In the genomic region with DNA sequence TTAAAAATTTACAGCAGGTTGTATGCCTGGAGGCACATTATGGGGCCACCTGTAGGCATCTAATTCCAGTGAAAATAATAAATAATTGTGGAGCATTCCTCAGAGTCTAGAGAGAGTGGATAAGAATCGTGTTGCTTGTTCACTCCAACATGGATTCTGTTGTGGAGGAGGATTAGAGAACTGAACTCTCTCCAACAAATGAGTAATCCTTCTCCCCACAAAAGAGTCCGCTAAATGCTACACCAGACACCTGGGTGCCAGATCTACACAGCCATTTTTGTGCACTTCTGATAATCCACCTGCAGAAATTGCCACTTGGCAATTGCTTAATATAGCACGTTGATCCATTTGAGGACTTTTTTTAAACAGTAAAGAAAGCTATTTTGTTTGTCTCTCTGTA, we compare ENCODE assay signal across 20 cellular contexts.
A peak's percentile ranks its signal among the peaks of the same experiment; 100 is the strongest.
DNase-seq lines count a peak whose midpoint lies in the region; ATAC-seq and TF ChIP-seq lines count a peak whose summit lies in the region.
"Had no signal": no experiment of that assay in that cellular context is flagged by ENCODE, and none has a peak within 500 bp of the region (broad histone marks: within the 10 kb centered on the region; RNA-seq: fewer than 3 reads in every experiment).

No MANE protein-coding gene starts in this region.

- CTCF ChIA-PET in CD4-positive, alpha-beta T cell (lab: Charles Lee), result interaction anchor here (1.5 kb wide), 1 partner anchor 114 kb away, joined by 3 read pairs; a partner anchor contains a TSS

- H3K27ac ChIP-seq in CD4-positive, alpha-beta T cell (ENCODE audit: low read depth, low read length), result no peak overlapping the region
- H3K27ac ChIP-seq: gastrocnemius medialis, lower lobe of right lung, psoas muscle had no signal

- H3K27ac Mint-ChIP-seq in brain (peak overlapping the region in 4 of 5 experiments; percentile 13 to 75 (median 68)), nephron (peak overlapping the region; percentile 91 to 96 (median 95))
- no peak overlapping the region for H3K27ac Mint-ChIP-seq in CD4-positive, alpha-beta T cell
- H3K27ac Mint-ChIP-seq: activated naive CD8-positive, alpha-beta T cell treated with anti-CD3 and anti-CD28 coated beads, Interleukin-2, amount 10 ng/mL, durations not matched to agents 7 days and 5 days; endodermal cell; naive thymus-derived CD4-positive, alpha-beta T cell had no signal

- no peaks in the 10 kb centered on the region for H3K27me3 Mint-ChIP-seq in brain
- peaks cover 14% of the 10 kb centered on the region for H3K27me3 Mint-ChIP-seq in nephron (ENCODE audit: low read depth)
- H3K27me3 Mint-ChIP-seq in CD4-positive, alpha-beta T cell, result peaks cover 19% of the 10 kb centered on the region

- no peaks in the 10 kb centered on the region for H3K9me3 ChIP-seq in CD4-positive, alpha-beta T cell (ENCODE audit: control insufficient read depth, low read length)
- H3K9me3 ChIP-seq: BE2C, gastrocnemius medialis, lower lobe of right lung, psoas muscle had no signal

- H3K9me3 Mint-ChIP-seq in brain, result no peaks in the 10 kb centered on the region
- H3K9me3 Mint-ChIP-seq in nephron, result no peaks in the 10 kb centered on the region
- H3K9me3 Mint-ChIP-seq in CD4-positive, alpha-beta T cell, result no peaks in the 10 kb centered on the region
- H3K9me3 Mint-ChIP-seq: activated naive CD8-positive, alpha-beta T cell treated with anti-CD3 and anti-CD28 coated beads, Interleukin-2, amount 10 ng/mL, durations not matched to agents 7 days and 5 days; endodermal cell; naive thymus-derived CD4-positive, alpha-beta T cell had no signal

- POLR2A ChIA-PET in CD4-positive, alpha-beta T cell (lab: Charles Lee), result no interaction called here

- no peaks in the 10 kb centered on the region for H3K36me3 Mint-ChIP-seq in brain
- no peaks in the 10 kb centered on the region for H3K36me3 Mint-ChIP-seq in nephron (ENCODE audit: low read depth)
- no peaks in the 10 kb centered on the region for H3K36me3 Mint-ChIP-seq in CD4-positive, alpha-beta T cell (ENCODE audit: low read depth)
- H3K36me3 Mint-ChIP-seq: activated naive CD8-positive, alpha-beta T cell treated with anti-CD3 and anti-CD28 coated beads, Interleukin-2, amount 10 ng/mL, durations not matched to agents 7 days and 5 days; naive thymus-derived CD4-positive, alpha-beta T cell had no signal

- no peak for TF ChIP-seq CTCF in brain (conservative IDR thresholded peaks at IDR 0.05)
- no peak for TF ChIP-seq CTCF in nephron (IDR thresholded peaks at IDR 0.05; ENCODE audit: unreplicated experiment in 3 of 3)
- TF ChIP-seq CTCF in CD4-positive, alpha-beta T cell (IDR thresholded peaks at IDR 0.05), result no peak

- H3K4me3 Mint-ChIP-seq in brain (peak overlapping the region in 2 of 5 experiments; percentile 4 to 67), nephron (peak overlapping the region in 1 of 3 experiments; percentile 43)
- H3K4me3 Mint-ChIP-seq in CD4-positive, alpha-beta T cell, result no peak overlapping the region
- H3K4me3 Mint-ChIP-seq: activated naive CD8-positive, alpha-beta T cell treated with anti-CD3 and anti-CD28 coated beads, Interleukin-2, amount 10 ng/mL, durations not matched to agents 7 days and 5 days; endodermal cell; naive thymus-derived CD4-positive, alpha-beta T cell had no signal

- intact Hi-C loops in CD4-positive, alpha-beta T cell (cut with DNase I, micrococcal nuclease), result no loop called here

- H3K27me3 ChIP-seq in CD4-positive, alpha-beta T cell (ENCODE audit: control insufficient read depth, insufficient read depth, low read length), result peaks cover 3% of the 10 kb centered on the region
- H3K27me3 ChIP-seq: BE2C had no signal

- ATAC-seq in CD4-positive, alpha-beta T cell (ENCODE audit: poor library complexity), result no peak
- ATAC-seq in HG02610 (IDR thresholded peaks at IDR 0.05; ENCODE audit: unreplicated experiment), result no peak
- ATAC-seq: gastrocnemius medialis; lower lobe of right lung; naive thymus-derived CD4-positive, alpha-beta T cell; psoas muscle had no signal

- DNase-seq in DMS 273 (lab: John Stamatoyannopoulos, UW; ENCODE audit: unreplicated experiment) (peak; percentile 85), NCI-H1105 treated with DMSO at 0.1 percent for 48 hours (lab: John Stamatoyannopoulos, UW) (peak; percentile 92), amygdala (lab: John Stamatoyannopoulos, UW) (no peak), NCI-H1930 (lab: John Stamatoyannopoulos, UW) (no peak)
- no peak for DNase-seq in CD4-positive, alpha-beta T cell
- DNase-seq: activated CD4-positive, alpha-beta T cell treated with anti-CD3 and anti-CD28 coated beads, Interleukin-2, amount 50 U/mL, for 48 hours; activated naive CD8-positive, alpha-beta T cell treated with anti-CD3 and anti-CD28 coated beads, Interleukin-2, amount 10 ng/mL, durations not matched to agents 7 days and 5 days; activated T-cell treated with anti-CD3 and anti-CD28 coated beads, Interleukin-2, amount 50 U/mL, for 48 hours; BE2C; DMS79; endodermal cell; gastrocnemius medialis; lower lobe of right lung; naive thymus-derived CD4-positive, alpha-beta T cell; OCI-M1; psoas muscle; stimulated activated CD4-positive, alpha-beta T cell treated with anti-CD3 and anti-CD28 coated beads, Interleukin-15, amount 100 ng/mL, for 24 hours had no signal

- H3K4me1 Mint-ChIP-seq in brain, result peaks cover 12% of the 10 kb centered on the region
- H3K4me1 Mint-ChIP-seq in nephron, result peaks cover 12% of the 10 kb centered on the region
- no peaks in the 10 kb centered on the region for H3K4me1 Mint-ChIP-seq in CD4-positive, alpha-beta T cell (ENCODE audit: low read depth)
- H3K4me1 Mint-ChIP-seq: activated naive CD8-positive, alpha-beta T cell treated with anti-CD3 and anti-CD28 coated beads, Interleukin-2, amount 10 ng/mL, durations not matched to agents 7 days and 5 days; endodermal cell had no signal

Comparison
In these comparisons a context has a peak if more than half of its experiments do, and no peak if none do; other contexts are left out.
1. DNase-seq: peak in DMS 273 (single experiment) and NCI-H1105 treated with DMSO at 0.1 percent for 48 hours (single experiment); none in CD4-positive, alpha-beta T cell (0 of 10), amygdala (0 of 56) and NCI-H1930 (0 of 2).